Comparison of ENCODE assay signal across 10 cellular contexts in the genomic region with DNA sequence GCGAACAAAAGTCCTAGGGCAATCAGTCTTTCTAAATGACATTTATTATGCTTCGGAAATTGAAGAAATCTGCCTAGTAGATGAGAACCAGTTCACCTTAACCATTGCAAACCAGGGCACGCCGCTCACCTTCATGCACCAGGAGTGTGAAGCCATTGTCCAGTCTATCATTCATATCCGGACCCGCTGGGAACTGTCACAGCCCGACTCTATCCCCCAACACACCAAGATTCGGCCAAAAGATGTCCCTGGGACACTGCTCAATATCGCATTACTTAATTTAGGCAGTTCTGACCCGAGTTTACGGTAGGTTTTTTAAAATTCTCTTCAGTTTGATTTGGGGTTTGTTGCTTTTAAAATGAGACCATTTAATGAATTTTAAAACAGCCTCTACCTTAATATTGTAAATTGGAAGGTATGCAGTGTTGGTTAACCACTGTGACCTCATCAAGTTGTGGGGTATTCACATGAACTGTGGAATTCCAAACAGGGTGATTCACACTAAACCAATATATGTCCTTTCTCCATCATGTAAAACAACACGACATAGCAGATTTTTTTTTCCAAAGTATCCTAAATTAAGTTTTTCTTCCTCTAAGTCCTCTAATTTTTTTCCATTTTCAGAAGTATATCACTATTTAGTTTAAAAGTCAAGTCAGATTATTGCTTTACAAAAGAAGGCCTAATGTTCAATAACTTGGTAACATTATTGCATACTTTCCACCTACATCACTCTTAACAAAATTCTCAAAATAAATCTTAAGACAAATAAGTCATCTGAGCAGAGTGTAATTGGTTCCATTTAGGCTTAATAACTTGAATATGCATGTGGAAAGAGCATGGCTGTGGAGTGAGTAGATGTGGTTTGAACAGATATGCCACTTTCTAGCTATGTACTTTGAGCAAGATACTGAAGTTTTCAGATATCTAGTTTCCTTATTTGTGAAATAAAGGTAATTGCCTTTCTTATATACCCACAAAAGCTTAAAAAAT. TPM values are rescaled to one million over a fixed set of nuclear protein-coding genes. Genes with fewer than 3 reads are reported as not detected.
DNase-seq lines count a peak whose midpoint lies in the region; ATAC-seq and TF ChIP-seq lines count a peak whose summit lies in the region.
"Had no signal": no experiment of that assay in that cellular context is flagged by ENCODE, and none has a peak within 500 bp of the region (broad histone marks: within the 10 kb centered on the region; RNA-seq: fewer than 3 reads in every experiment).

No MANE protein-coding gene starts in this region.

- H3K4me1 Mint-ChIP-seq in natural killer cell: peaks cover 0 to 6% of the 10 kb centered on the region in 2 donors

- H3K27me3 Mint-ChIP-seq in natural killer cell (ENCODE audit: low read depth in 2 of 2): no peaks in the 10 kb centered on the region

- DNase-seq in HCEC 1CT (peak; percentile 90), fibroblast of mammary gland (ENCODE audit: low read depth) (peak; percentile 93), smooth muscle cell of the brain vasculature (ENCODE audit: low read depth, low spot score) (peak; percentile 36), C1 segment of cervical spinal cord (lab: John Stamatoyannopoulos, UW) (no peak), natural killer cell (no peak)
- DNase-seq: activated CD4-positive, CD25-positive, alpha-beta regulatory T cell treated with anti-CD3 and anti-CD28 coated beads, Interleukin-2, amount 50 U/mL, for 72 hours; erythroblast had no signal

- H3K4me3 ChIP-seq in fibroblast of mammary gland (ENCODE audit: control insufficient read depth, low read depth, low read length): no peak overlapping the region
- H3K4me3 ChIP-seq: HAP-1 had no signal

- TF ChIP-seq CTCF in fibroblast of mammary gland (conservative IDR thresholded peaks at IDR 0.05; ENCODE audit: control insufficient read depth, insufficient read depth, low read depth, low read length) (no peak), natural killer cell (IDR thresholded peaks at IDR 0.05) (no peak)

- H3K4me3 Mint-ChIP-seq in natural killer cell: no peak overlapping the region

- H3K36me3 Mint-ChIP-seq in natural killer cell: peaks cover 9% of the 10 kb centered on the region

- peak; percentile 89 for ATAC-seq in SK-N-SH treated with all-trans-retinoic acid at 6 μM for 48 hours
- no peak for ATAC-seq in HG03097 (IDR thresholded peaks at IDR 0.05; ENCODE audit: low FRiP score, unreplicated experiment)
- ATAC-seq in natural killer cell: no peak

- intact Hi-C loops in natural killer cell (cut with micrococcal nuclease): loop anchor here (10.0 kb wide), 1 partner anchor 353 kb away; the partner anchor contains the start of gene RNF135

- no peaks in the 10 kb centered on the region for H3K9me3 Mint-ChIP-seq in natural killer cell

- H3K27ac Mint-ChIP-seq in natural killer cell: no peak overlapping the region

TF ChIP-seq in SK-N-SH treated with all-trans-retinoic acid at 6 μM for 48 hours, 23 proteins besides CTCF, POLR2A, EP300 and RAD21:
- 0 out of 2 replicates have a peak, but pooled peaks have one; percentile 38 for TF ChIP-seq ISL1 (CRISPR knock-in tag; IDR thresholded peaks at IDR 0.05)
- TF ChIP-seq, protein P1, sequence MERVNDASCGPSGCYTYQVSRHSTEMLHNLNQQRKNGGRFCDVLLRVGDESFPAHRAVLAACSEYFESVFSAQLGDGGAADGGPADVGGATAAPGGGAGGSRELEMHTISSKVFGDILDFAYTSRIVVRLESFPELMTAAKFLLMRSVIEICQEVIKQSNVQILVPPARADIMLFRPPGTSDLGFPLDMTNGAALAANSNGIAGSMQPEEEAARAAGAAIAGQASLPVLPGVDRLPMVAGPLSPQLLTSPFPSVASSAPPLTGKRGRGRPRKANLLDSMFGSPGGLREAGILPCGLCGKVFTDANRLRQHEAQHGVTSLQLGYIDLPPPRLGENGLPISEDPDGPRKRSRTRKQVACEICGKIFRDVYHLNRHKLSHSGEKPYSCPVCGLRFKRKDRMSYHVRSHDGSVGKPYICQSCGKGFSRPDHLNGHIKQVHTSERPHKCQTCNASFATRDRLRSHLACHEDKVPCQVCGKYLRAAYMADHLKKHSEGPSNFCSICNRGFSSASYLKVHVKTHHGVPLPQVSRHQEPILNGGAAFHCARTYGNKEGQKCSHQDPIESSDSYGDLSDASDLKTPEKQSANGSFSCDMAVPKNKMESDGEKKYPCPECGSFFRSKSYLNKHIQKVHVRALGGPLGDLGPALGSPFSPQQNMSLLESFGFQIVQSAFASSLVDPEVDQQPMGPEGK (CRISPR knock-in tag; IDR thresholded peaks at IDR 0.05; ENCODE audit: borderline replicate concordance): no peak
- TF ChIP-seq GLIS3 (CRISPR knock-in tag; IDR thresholded peaks at IDR 0.05): no peak
TF ChIP-seq in SK-N-SH treated with all-trans-retinoic acid at 6 μM for 48 hours: peak in this region for 1.

RNA-seq across cellular contexts. Expression of gene EVI2A, which starts 6.4 kb away (rescaled TPM):
- 10 to 100 TPM; 20.9 to 33.0 (median 32.4) TPM for total RNA-seq in natural killer cell

RNA-seq across cellular contexts. Expression of gene EVI2B, which starts 14.0 kb away (rescaled TPM):
- 100 to 1,000 TPM in 1 of 3 donors, 10 to 100 TPM in 2; 89.6 to 103 (median 98.9) TPM for total RNA-seq in natural killer cell

RNA-seq across cellular contexts. Expression of gene OMG, which starts 30.8 kb away (rescaled TPM):
- 1 to 10 TPM in 2 of 3 donors, under 1 TPM in 1; 0.96 to 2.8 (median 1.3) TPM for total RNA-seq in natural killer cell

Comparison
In these comparisons a context has a peak if more than half of its experiments do, and no peak if none do; other contexts are left out.
1. DNase-seq: peak in HCEC 1CT (single experiment), fibroblast of mammary gland (single experiment) and smooth muscle cell of the brain vasculature (single experiment); none in C1 segment of cervical spinal cord (0 of 14) and natural killer cell (single experiment).